15 cellular contexts compared by ENCODE assay signal in the genomic region with DNA sequence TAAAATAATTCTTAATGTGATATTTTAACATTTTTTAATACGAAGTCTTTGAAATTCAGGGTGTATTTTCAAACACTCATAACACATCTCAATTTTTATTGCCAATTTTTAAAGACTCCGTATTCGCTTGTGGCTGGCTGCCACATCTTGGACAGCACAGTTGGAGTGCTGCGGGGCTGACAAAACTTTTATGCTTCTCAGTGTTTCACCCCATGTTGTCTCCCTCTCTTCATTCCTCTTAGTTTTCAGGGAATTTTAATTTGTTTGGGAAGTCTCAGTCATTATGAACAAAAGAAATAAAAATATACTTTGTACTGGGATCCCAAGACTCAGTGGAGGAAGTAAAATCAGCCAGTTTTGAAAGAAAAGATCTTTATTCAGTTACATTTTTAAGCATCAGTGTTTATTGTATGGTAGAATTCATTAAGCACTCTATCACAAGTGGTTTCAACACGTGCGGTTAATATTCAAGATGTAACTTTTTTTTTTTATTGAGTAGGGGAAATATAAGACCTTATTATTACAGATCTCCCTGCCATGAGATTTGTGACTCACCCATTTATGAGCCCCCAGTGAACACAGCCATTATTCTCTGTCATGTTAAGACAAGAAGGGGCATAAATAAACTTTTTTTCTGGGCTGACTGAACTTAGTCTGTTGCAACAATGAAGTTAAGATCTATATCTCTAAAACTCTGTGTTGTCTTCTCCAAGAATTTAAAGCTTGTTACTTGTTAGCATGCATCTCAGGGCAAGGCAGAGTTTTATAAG. TPM values are rescaled to one million over a fixed set of nuclear protein-coding genes. Genes with fewer than 3 reads are reported as not detected.
DNase-seq lines count a peak whose midpoint lies in the region; ATAC-seq and TF ChIP-seq lines count a peak whose summit lies in the region.
"Had no signal": no experiment of that assay in that cellular context is flagged by ENCODE, and none has a peak within 500 bp of the region (broad histone marks: within the 10 kb centered on the region; RNA-seq: fewer than 3 reads in every experiment).

No MANE protein-coding gene starts in this region.

- H3K4me3 Mint-ChIP-seq in T-helper 17 cell, result no peak overlapping the region
- H3K4me3 Mint-ChIP-seq: mesothelial cell of epicardium had no signal

- H3K27me3 ChIP-seq in heart right ventricle, result no peaks in the 10 kb centered on the region
- H3K27me3 ChIP-seq: SJCRH30, spleen had no signal

- H3K4me1 Mint-ChIP-seq in T-helper 17 cell, result peaks cover 62% of the 10 kb centered on the region

- peak overlapping the region; percentile 19 for H3K27ac Mint-ChIP-seq in T-helper 17 cell
- H3K27ac Mint-ChIP-seq: mesothelial cell of epicardium had no signal

- no peaks in the 10 kb centered on the region for H3K27me3 Mint-ChIP-seq in T-helper 17 cell

- DNase-seq in T-helper 17 cell (no peak), heart right ventricle (no peak), NCI-H1092 (lab: John Stamatoyannopoulos, UW) (no peak), NCI-H774 (lab: John Stamatoyannopoulos, UW) (no peak), NOMO-1 treated with dmso at 0.1 percent for 144 hours (lab: John Stamatoyannopoulos, UW; ENCODE audit: unreplicated experiment) (no peak)
- DNase-seq: activated CD4-positive, alpha-beta T cell treated with anti-CD3 and anti-CD28 coated beads for 1 hour; activated effector memory CD4-positive, alpha-beta T cell treated with Interleukin-2 at 50 U/mL for 16 hours; hippocampal formation; NCI-H510A treated with DMSO at 0.1 percent for 48 hours; spleen had no signal

- H3K36me3 ChIP-seq in HEK293 (ENCODE audit: control insufficient read depth in 2 of 2, insufficient read depth in 1 of 2, low read length in 2 of 2), result no peaks in the 10 kb centered on the region
- H3K36me3 ChIP-seq in heart right ventricle, result peaks cover 0 to 4% (median 0%) of the 10 kb centered on the region in 9 donors
- H3K36me3 ChIP-seq: SJCRH30 had no signal

- H3K4me3 ChIP-seq in HEK293 (ENCODE audit: low read depth, low read length) (no peak overlapping the region), heart right ventricle (no peak overlapping the region), skin epidermis (no peak overlapping the region)
- H3K4me3 ChIP-seq: SJCRH30, spleen had no signal

- CTCF ChIA-PET in HEK293 (lab: Yijun Ruan, JAX), result interaction anchor here (0.6 kb wide), 1 partner anchor 178 kb away, joined by 3 read pairs; no protein-coding TSS in a partner anchor

- intact Hi-C loops in heart right ventricle (cut with DNase I), result no loop called here

- POLR2A ChIA-PET in HEK293 (lab: Yijun Ruan, JAX), result no interaction called here

- H3K4me1 ChIP-seq in HEK293 (ENCODE audit: control insufficient read depth, insufficient read depth, low read length) (peaks cover 9% of the 10 kb centered on the region), heart right ventricle (peaks cover 8 to 60% (median 39%) of the 10 kb centered on the region in 9 donors)

- H3K9me3 ChIP-seq in HEK293 (ENCODE audit: control insufficient read depth, insufficient read depth, low read depth, low read length) (no peaks in the 10 kb centered on the region), T-helper 17 cell (ENCODE audit: control insufficient read depth, low read length, poor library complexity, severe bottlenecking) (no peaks in the 10 kb centered on the region), heart right ventricle (no peaks in the 10 kb centered on the region)
- H3K9me3 ChIP-seq: SJCRH30, spleen had no signal

- H3K27ac ChIP-seq in HEK293 (ENCODE audit: extremely low read depth, low read depth, low read length) (peak overlapping the region; percentile 55; the same call in 1 of the 2 replicates), heart right ventricle (peak overlapping the region in 7 of 10 donors; percentile 1 to 41 (median 26)), skin epidermis (peak overlapping the region in 11 of 21 experiments; percentile 3 to 50 (median 34))
- H3K27ac ChIP-seq: SJCRH30, spleen had no signal

- no peaks in the 10 kb centered on the region for H3K36me3 Mint-ChIP-seq in T-helper 17 cell (ENCODE audit: low read depth)
- H3K36me3 Mint-ChIP-seq: mesothelial cell of epicardium had no signal

- 49 to 51% methylated on average over 6 of the region's 6 CpGs for WGBS in heart right ventricle, 2 donors

- no peak for TF ChIP-seq CTCF in HEK293 (tag by site-specific recombination; IDR thresholded peaks at IDR 0.05)
- no peak for TF ChIP-seq CTCF in heart right ventricle (IDR thresholded peaks at IDR 0.05)

- ATAC-seq in T-helper 17 cell, result no peak
- ATAC-seq in heart right ventricle, result no peak
- no peak for ATAC-seq in GM18909 (IDR thresholded peaks at IDR 0.05; ENCODE audit: poor library complexity, unreplicated experiment)

TF ChIP-seq in HEK293, 187 proteins besides CTCF, POLR2A, EP300 and RAD21 (continues in another document):
- TF ChIP-seq ZNF654 (tag by site-specific recombination; IDR thresholded peaks at IDR 0.05; ENCODE audit: low read depth), result no peak
- no peak for TF ChIP-seq ZNF302 (tag by site-specific recombination; IDR thresholded peaks at IDR 0.05; ENCODE audit: low read depth)
- TF ChIP-seq OVOL3 (tag by site-specific recombination; IDR thresholded peaks at IDR 0.05), result 0 out of 2 replicates have a peak, but pooled peaks have one; percentile 37
- TF ChIP-seq ZNF394 (tag by site-specific recombination; IDR thresholded peaks at IDR 0.05; ENCODE audit: borderline replicate concordance), result peak; percentile 22; the same call in 1 of the 2 replicates
- TF ChIP-seq TRIM28 (IDR thresholded peaks at IDR 0.05; ENCODE audit: borderline replicate concordance, low read length), result no peak; the same call in 1 of the 2 replicates
- no peak for TF ChIP-seq ZNF658 (tag by site-specific recombination; IDR thresholded peaks at IDR 0.05)
- no peak for TF ChIP-seq ZNF529 (tag by site-specific recombination; IDR thresholded peaks at IDR 0.05; ENCODE audit: insufficient replicate concordance)
- no peak for TF ChIP-seq ZBTB21 (tag by site-specific recombination; IDR thresholded peaks at IDR 0.05)
- no peak for TF ChIP-seq KLF8 (tag by site-specific recombination; IDR thresholded peaks at IDR 0.05)
- no peak for TF ChIP-seq HOXA7 (CRISPR knock-in tag; IDR thresholded peaks at IDR 0.05; ENCODE audit: borderline replicate concordance)
- TF ChIP-seq, protein P1, sequence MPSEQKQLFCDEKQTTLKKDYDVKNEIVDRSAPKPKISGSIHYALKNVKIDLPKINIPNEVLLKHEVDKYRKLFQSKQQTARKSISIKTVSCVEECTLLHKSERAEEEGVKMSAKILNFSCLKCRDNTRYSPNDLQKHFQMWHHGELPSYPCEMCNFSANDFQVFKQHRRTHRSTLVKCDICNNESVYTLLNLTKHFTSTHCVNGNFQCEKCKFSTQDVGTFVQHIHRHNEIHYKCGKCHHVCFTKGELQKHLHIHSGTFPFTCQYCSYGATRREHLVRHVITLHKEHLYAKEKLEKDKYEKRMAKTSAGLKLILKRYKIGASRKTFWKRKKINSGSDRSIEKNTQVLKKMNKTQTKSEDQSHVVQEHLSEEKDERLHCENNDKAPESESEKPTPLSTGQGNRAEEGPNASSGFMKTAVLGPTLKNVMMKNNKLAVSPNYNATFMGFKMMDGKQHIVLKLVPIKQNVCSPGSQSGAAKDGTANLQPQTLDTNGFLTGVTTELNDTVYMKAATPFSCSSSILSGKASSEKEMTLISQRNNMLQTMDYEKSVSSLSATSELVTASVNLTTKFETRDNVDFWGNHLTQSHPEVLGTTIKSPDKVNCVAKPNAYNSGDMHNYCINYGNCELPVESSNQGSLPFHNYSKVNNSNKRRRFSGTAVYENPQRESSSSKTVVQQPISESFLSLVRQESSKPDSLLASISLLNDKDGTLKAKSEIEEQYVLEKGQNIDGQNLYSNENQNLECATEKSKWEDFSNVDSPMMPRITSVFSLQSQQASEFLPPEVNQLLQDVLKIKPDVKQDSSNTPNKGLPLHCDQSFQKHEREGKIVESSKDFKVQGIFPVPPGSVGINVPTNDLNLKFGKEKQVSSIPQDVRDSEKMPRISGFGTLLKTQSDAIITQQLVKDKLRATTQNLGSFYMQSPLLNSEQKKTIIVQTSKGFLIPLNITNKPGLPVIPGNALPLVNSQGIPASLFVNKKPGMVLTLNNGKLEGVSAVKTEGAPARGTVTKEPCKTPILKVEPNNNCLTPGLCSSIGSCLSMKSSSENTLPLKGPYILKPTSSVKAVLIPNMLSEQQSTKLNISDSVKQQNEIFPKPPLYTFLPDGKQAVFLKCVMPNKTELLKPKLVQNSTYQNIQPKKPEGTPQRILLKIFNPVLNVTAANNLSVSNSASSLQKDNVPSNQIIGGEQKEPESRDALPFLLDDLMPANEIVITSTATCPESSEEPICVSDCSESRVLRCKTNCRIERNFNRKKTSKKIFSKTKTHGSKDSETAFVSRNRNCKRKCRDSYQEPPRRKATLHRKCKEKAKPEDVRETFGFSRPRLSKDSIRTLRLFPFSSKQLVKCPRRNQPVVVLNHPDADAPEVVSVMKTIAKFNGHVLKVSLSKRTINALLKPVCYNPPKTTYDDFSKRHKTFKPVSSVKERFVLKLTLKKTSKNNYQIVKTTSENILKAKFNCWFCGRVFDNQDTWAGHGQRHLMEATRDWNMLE (tag by site-specific recombination; conservative IDR thresholded peaks at IDR 0.05; ENCODE audit: low read depth), result peak; percentile 50
- TF ChIP-seq, protein P2, sequence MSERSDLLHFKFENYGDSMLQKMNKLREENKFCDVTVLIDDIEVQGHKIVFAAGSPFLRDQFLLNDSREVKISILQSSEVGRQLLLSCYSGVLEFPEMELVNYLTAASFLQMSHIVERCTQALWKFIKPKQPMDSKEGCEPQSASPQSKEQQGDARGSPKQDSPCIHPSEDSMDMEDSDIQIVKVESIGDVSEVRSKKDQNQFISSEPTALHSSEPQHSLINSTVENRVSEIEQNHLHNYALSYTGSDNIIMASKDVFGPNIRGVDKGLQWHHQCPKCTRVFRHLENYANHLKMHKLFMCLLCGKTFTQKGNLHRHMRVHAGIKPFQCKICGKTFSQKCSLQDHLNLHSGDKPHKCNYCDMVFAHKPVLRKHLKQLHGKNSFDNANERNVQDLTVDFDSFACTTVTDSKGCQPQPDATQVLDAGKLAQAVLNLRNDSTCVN (tag by site-specific recombination; optimal IDR thresholded peaks at IDR 0.05), result no peak
- TF ChIP-seq ZNF530 (tag by site-specific recombination; IDR thresholded peaks at IDR 0.05; ENCODE audit: low read depth), result no peak
- peak; percentile 46; the same call in 1 of the 2 replicates for TF ChIP-seq TCF7L2 (IDR thresholded peaks at IDR 0.05; ENCODE audit: borderline replicate concordance, low read depth, low read length)
- no peak for TF ChIP-seq ZNF433 (tag by site-specific recombination; IDR thresholded peaks at IDR 0.05; ENCODE audit: low read depth)
- TF ChIP-seq YY2 (tag by site-specific recombination; IDR thresholded peaks at IDR 0.05), result no peak

RNA-seq across cellular contexts. Expression of gene KAT2B, which starts 26.8 kb away (rescaled TPM):
- total RNA-seq in T-helper 17 cell (100 to 1,000 TPM; 157 to 161 TPM), heart right ventricle (100 to 1,000 TPM in 1 of 10 donors, 10 to 100 TPM in 9; 81.7 to 104 (median 87.8) TPM)
- polyA plus RNA-seq in heart right ventricle, result 10 to 100 TPM; 11.4 to 24.8 TPM

RNA-seq across cellular contexts. Expression of gene PP2D1, which starts 55.0 kb away (rescaled TPM):
- not detected for total RNA-seq in T-helper 17 cell
- total RNA-seq in heart right ventricle, result not detected
- polyA plus RNA-seq in heart right ventricle, result not detected
- total RNA-seq: mesothelial cell of epicardium, SJCRH30, spleen had no signal
- polyA plus RNA-seq: spleen had no signal
